In genomic region chr10:32970910-32971309, GRCh38 we compare ENCODE assay signal across 14 cellular contexts. TPM values are rescaled to one million over a fixed set of nuclear protein-coding genes. Genes with fewer than 3 reads are reported as not detected.
DNase-seq lines count a peak whose midpoint lies in the region; ATAC-seq and TF ChIP-seq lines count a peak whose summit lies in the region.
"Had no signal": no experiment of that assay in that cellular context is flagged by ENCODE, and none has a peak within 500 bp of the region (broad histone marks: within the 10 kb centered on the region; RNA-seq: fewer than 3 reads in every experiment).

No MANE protein-coding gene starts in this region.

- WGBS in ovary, 3 donors, result 83 to 87% (median 84%) methylated on average over 2 of the region's 2 CpGs

- intact Hi-C loops in colonic mucosa (cut with DNase I) (no loop called here), ovary (cut with DNase I) (no loop called here)

- H3K4me1 ChIP-seq in colonic mucosa (no peaks in the 10 kb centered on the region), ovary (ENCODE audit: insufficient read depth) (no peaks in the 10 kb centered on the region)

- ATAC-seq in GM18498 (IDR thresholded peaks at IDR 0.05; ENCODE audit: unreplicated experiment) (peak; percentile 81), GM21381 (IDR thresholded peaks at IDR 0.05; ENCODE audit: unreplicated experiment) (peak; percentile 71), HG03097 (IDR thresholded peaks at IDR 0.05; ENCODE audit: low FRiP score, unreplicated experiment) (peak; percentile 66), HG03354 (IDR thresholded peaks at IDR 0.05; ENCODE audit: poor library complexity, severe bottlenecking, unreplicated experiment) (no peak)

- DNase-seq in colonic mucosa (no peak), NCI-H128 (lab: John Stamatoyannopoulos, UW; ENCODE audit: unreplicated experiment) (no peak), DMS114 treated with DMSO at 0.1 percent for 48 hours (lab: John Stamatoyannopoulos, UW; ENCODE audit: unreplicated experiment) (no peak), ovary (no peak)
- DNase-seq: effector CD4-positive, alpha-beta T cell; GM23248; NCI-H1694; stimulated activated CD4-positive, alpha-beta T cell treated with anti-CD3 and anti-CD28 coated beads, Interleukin-2, amount 100 ng/mL, for 48 hours had no signal

- no peaks in the 10 kb centered on the region for H3K9me3 ChIP-seq in colonic mucosa
- H3K9me3 ChIP-seq in ovary, result no peaks in the 10 kb centered on the region

- peak overlapping the region in 1 of 2 donors; percentile 74 for H3K9ac ChIP-seq in colonic mucosa (ENCODE audit: low read depth in 2 of 2, low read length in 2 of 2)
- H3K9ac ChIP-seq: GM23248 had no signal

- H3K27me3 ChIP-seq in colonic mucosa (no peaks in the 10 kb centered on the region), ovary (no peaks in the 10 kb centered on the region)

- H3K36me3 ChIP-seq in colonic mucosa (no peaks in the 10 kb centered on the region), ovary (no peaks in the 10 kb centered on the region)

- no peak for TF ChIP-seq CTCF in colonic mucosa (IDR thresholded peaks at IDR 0.05)
- no peak for TF ChIP-seq CTCF in ovary (IDR thresholded peaks at IDR 0.05)

- TF ChIP-seq EP300 in ovary (IDR thresholded peaks at IDR 0.05), result no peak

- H3K27ac ChIP-seq in colonic mucosa (peak overlapping the region; percentile 68), ovary (no peak overlapping the region)
- H3K27ac ChIP-seq: C4-2B, GM23248 had no signal

- no peak for TF ChIP-seq POLR2A in ovary (IDR thresholded peaks at IDR 0.05)

- H3K4me3 ChIP-seq in colonic mucosa, result no peak overlapping the region
- H3K4me3 ChIP-seq in ovary, result no peak overlapping the region
- H3K4me3 ChIP-seq: GM23248, lung had no signal

RNA-seq across cellular contexts. Expression of gene ITGB1, which starts 12.9 kb away (rescaled TPM):
- total RNA-seq in colonic mucosa, result 100 to 1,000 TPM; 254 to 393 TPM
- total RNA-seq in ovary, result 100 to 1,000 TPM; 230 to 350 (median 276) TPM
- 100 to 1,000 TPM; 207 to 517 TPM for polyA plus RNA-seq in ovary
